ENCODE assay signal across 8 cellular contexts in genomic region chr15:90106522-90107117, GRCh38. TPM values are rescaled to one million over a fixed set of nuclear protein-coding genes. Genes with fewer than 3 reads are reported as not detected.
DNase-seq lines count a peak whose midpoint lies in the region; ATAC-seq, FAIRE-seq and TF ChIP-seq lines count a peak whose summit lies in the region.

No MANE protein-coding gene starts in this region.

- no peaks in the 10 kb centered on the region for H3K36me3 Mint-ChIP-seq in astrocyte (ENCODE audit: low read depth, unreplicated experiment)
- no peaks in the 10 kb centered on the region for H3K36me3 Mint-ChIP-seq in activated CD4-positive, alpha-beta memory T cell treated with anti-CD3 and anti-CD28 coated beads for 36 hours

- no peaks in the 10 kb centered on the region for H3K27me3 ChIP-seq in astrocyte (ENCODE audit: insufficient read depth, low read length)

- CTCF ChIA-PET in activated CD4-positive, alpha-beta memory T cell treated with anti-CD3 and anti-CD28 coated beads for 36 hours (lab: Charles Lee), result interaction anchor here (1.1 kb wide), 1 partner anchor 374 kb away, joined by 3 read pairs; no protein-coding TSS in a partner anchor

- DNase-seq in NCI-H510A treated with DMSO at 0.1 percent for 48 hours (lab: John Stamatoyannopoulos, UW) (peak; percentile 62), NCI-H510A (lab: John Stamatoyannopoulos, UW) (no peak), astrocyte (ENCODE audit: low read depth) (peak; percentile 46), hepatic stellate cell (ENCODE audit: low spot score) (peak; percentile 81), urothelium cell line (ENCODE audit: low spot score) (peak; percentile 87)
- DNase-seq in activated CD4-positive, alpha-beta memory T cell treated with anti-CD3 and anti-CD28 coated beads for 36 hours, result no peak

- peak overlapping the region; percentile 47 for H3K4me3 Mint-ChIP-seq in astrocyte (ENCODE audit: unreplicated experiment)
- H3K4me3 Mint-ChIP-seq in activated CD4-positive, alpha-beta memory T cell treated with anti-CD3 and anti-CD28 coated beads for 36 hours, result no peak overlapping the region

- no peaks in the 10 kb centered on the region for H3K36me3 ChIP-seq in astrocyte (ENCODE audit: insufficient read depth, low read length)

- intact Hi-C loops in activated CD4-positive, alpha-beta memory T cell treated with anti-CD3 and anti-CD28 coated beads for 36 hours (cut with micrococcal nuclease), result no loop called here

- peak overlapping the region; percentile 69 for H3K4me2 ChIP-seq in astrocyte (ENCODE audit: low read length)

- no peak overlapping the region for H3K4me3 ChIP-seq in astrocyte (ENCODE audit: insufficient read depth, low read depth, low read length)

- POLR2A ChIA-PET in activated CD4-positive, alpha-beta memory T cell treated with anti-CD3 and anti-CD28 coated beads for 36 hours (lab: Charles Lee), result interaction anchor here (1.2 kb wide), 1 partner anchor 65 kb away, joined by 3 read pairs; no protein-coding TSS in a partner anchor

- peak; percentile 78 for FAIRE-seq in astrocyte (lab: Jason Lieb, UNC)
- FAIRE-seq in urothelium cell line (lab: Jason Lieb, UNC), result no peak

- H3K79me2 ChIP-seq in astrocyte (ENCODE audit: insufficient read depth, low read length), result peaks cover 6% of the 10 kb centered on the region

- no peak for TF ChIP-seq CTCF in astrocyte (IDR thresholded peaks at IDR 0.05; ENCODE audit: insufficient read depth, low read depth, low read length)

- peak overlapping the region; percentile 83 for H3K27ac Mint-ChIP-seq in astrocyte (ENCODE audit: unreplicated experiment)
- no peak overlapping the region for H3K27ac Mint-ChIP-seq in activated CD4-positive, alpha-beta memory T cell treated with anti-CD3 and anti-CD28 coated beads for 36 hours

- no peaks in the 10 kb centered on the region for H3K9me3 ChIP-seq in astrocyte (ENCODE audit: insufficient read depth, low read depth, low read length)

- peaks cover 2% of the 10 kb centered on the region for H3K9me3 Mint-ChIP-seq in astrocyte (ENCODE audit: unreplicated experiment)
- H3K9me3 Mint-ChIP-seq in activated CD4-positive, alpha-beta memory T cell treated with anti-CD3 and anti-CD28 coated beads for 36 hours, result no peaks in the 10 kb centered on the region

- H3K27me3 Mint-ChIP-seq in astrocyte (ENCODE audit: low read depth, unreplicated experiment), result peaks cover 10% of the 10 kb centered on the region
- no peaks in the 10 kb centered on the region for H3K27me3 Mint-ChIP-seq in activated CD4-positive, alpha-beta memory T cell treated with anti-CD3 and anti-CD28 coated beads for 36 hours

- peaks cover 11% of the 10 kb centered on the region for H3K4me1 ChIP-seq in astrocyte (ENCODE audit: insufficient read depth, low read length)

- H4K20me1 ChIP-seq in astrocyte (ENCODE audit: insufficient read depth, low read length), result no peaks in the 10 kb centered on the region

- H3K4me1 Mint-ChIP-seq in astrocyte (ENCODE audit: low read depth, unreplicated experiment), result peaks cover 12% of the 10 kb centered on the region
- peaks cover 9% of the 10 kb centered on the region for H3K4me1 Mint-ChIP-seq in activated CD4-positive, alpha-beta memory T cell treated with anti-CD3 and anti-CD28 coated beads for 36 hours (ENCODE audit: low read depth)

- peak overlapping the region; percentile 84 for H2AFZ ChIP-seq in astrocyte (ENCODE audit: low read depth, low read length)

- ATAC-seq in HG02885 (IDR thresholded peaks at IDR 0.05; ENCODE audit: poor library complexity, unreplicated experiment) (no peak), GM21529 (IDR thresholded peaks at IDR 0.05; ENCODE audit: unreplicated experiment) (no peak)

- no peak overlapping the region for H3K9ac ChIP-seq in astrocyte (ENCODE audit: low read length)

- no peak overlapping the region for H3K27ac ChIP-seq in astrocyte (ENCODE audit: low read depth, low read length)

RNA-seq across cellular contexts. Expression of gene IDH2, which starts 4.4 kb away (rescaled TPM):
- total RNA-seq in astrocyte, result 76.6 and 87.3 TPM in 2 replicates
- total RNA-seq in activated CD4-positive, alpha-beta memory T cell treated with anti-CD3 and anti-CD28 coated beads for 36 hours, result 100 to 1,000 TPM; 170 to 175 TPM

Comparison
In these comparisons a context has a peak if more than half of its experiments do, and no peak if none do; other contexts are left out.
1. DNase-seq: peak in NCI-H510A treated with DMSO at 0.1 percent for 48 hours (single experiment), astrocyte (single experiment), hepatic stellate cell (single experiment) and urothelium cell line (single experiment); none in NCI-H510A (single experiment) and activated CD4-positive, alpha-beta memory T cell treated with anti-CD3 and anti-CD28 coated beads for 36 hours (single experiment).